In the genomic region with DNA sequence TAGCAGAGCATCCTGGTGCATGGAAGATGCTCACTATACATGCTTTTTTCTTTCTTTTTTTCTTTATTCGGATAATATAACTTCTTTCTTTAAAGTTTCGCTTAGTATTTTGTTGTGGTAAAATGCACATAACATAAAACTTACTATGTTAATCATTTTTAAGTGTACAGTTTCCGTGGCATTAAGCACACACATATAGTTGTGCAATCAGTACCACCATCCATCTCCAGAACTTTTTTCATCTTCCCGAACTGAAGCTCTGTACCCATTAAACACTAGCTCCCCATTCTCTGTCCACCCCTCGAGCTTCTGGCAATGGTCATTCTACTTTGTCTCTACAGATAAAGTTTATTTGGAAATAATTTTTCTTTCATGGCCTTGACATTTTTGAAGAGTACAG, we compare ENCODE assay signal across 18 cellular contexts. TPM values are rescaled to one million over a fixed set of nuclear protein-coding genes. Genes with fewer than 3 reads are reported as not detected.
A peak's percentile ranks its signal among the peaks of the same experiment; 100 is the strongest.
DNase-seq lines count a peak whose midpoint lies in the region; ATAC-seq, FAIRE-seq and TF ChIP-seq lines count a peak whose summit lies in the region.
"Had no signal": no experiment of that assay in that cellular context is flagged by ENCODE, and none has a peak within 500 bp of the region (broad histone marks: within the 10 kb centered on the region; RNA-seq: fewer than 3 reads in every experiment).

No MANE protein-coding gene starts in this region.

- H3K4me3 Mint-ChIP-seq in CD8-positive, alpha-beta memory T cell: peak overlapping the region in 4 of 7 donors; percentile 32 to 100 (median 99)
- no peak overlapping the region for H3K4me3 Mint-ChIP-seq in activated B cell treated with CpG ODN at 0.5 μM for 24 hours
- H3K4me3 Mint-ChIP-seq in memory B cell: no peak overlapping the region

- peaks cover under 1 to 2% of the 10 kb centered on the region in 2 donors for H3K27me3 Mint-ChIP-seq in CD8-positive, alpha-beta memory T cell
- H3K27me3 Mint-ChIP-seq in activated B cell treated with CpG ODN at 0.5 μM for 24 hours: no peaks in the 10 kb centered on the region
- no peaks in the 10 kb centered on the region for H3K27me3 Mint-ChIP-seq in memory B cell

- no peaks in the 10 kb centered on the region for H3K9me3 Mint-ChIP-seq in CD8-positive, alpha-beta memory T cell
- H3K9me3 Mint-ChIP-seq in activated B cell treated with CpG ODN at 0.5 μM for 24 hours (no peaks in the 10 kb centered on the region), memory B cell (no peaks in the 10 kb centered on the region)
- H3K9me3 Mint-ChIP-seq: T-helper 2 cell treated with Interferon-gamma antibody and Interleukin-4, amounts not matched to agents 5 μg/mL and 100 μg/mL, for 36 hours had no signal

- H3K4me1 ChIP-seq in A549: peaks cover 46% of the 10 kb centered on the region
- peaks cover 13% of the 10 kb centered on the region for H3K4me1 ChIP-seq in CD8-positive, alpha-beta memory T cell (ENCODE audit: insufficient read depth, low read length)

- TF ChIP-seq POLR2A in A549 (IDR thresholded peaks at IDR 0.05; ENCODE audit: low read length): no peak

- POLR2A ChIA-PET in A549 (lab: Yijun Ruan, JAX): interaction anchor here (0.5 to 1.4 kb wide), 2 partner anchors 10 to 32 kb away, joined by 3 to 21 read pairs; partner anchors contain the start of gene CIDEC
- POLR2A ChIA-PET in CD8-positive, alpha-beta memory T cell (lab: Charles Lee): interaction anchor here (1.2 kb wide), 1 partner anchor 27 kb away, joined by 4 read pairs; the partner anchor contains the start of gene IL17RC
- POLR2A ChIA-PET in activated B cell treated with CpG ODN at 0.5 μM for 24 hours (lab: Charles Lee): interaction anchor here (1.4 to 3.8 kb wide), 7 partner anchors 27 to 334 kb away, joined by 3 to 92 read pairs (median 11); partner anchors contain the start of genes ARPC4, CRELD1, IL17RC and RPUSD3

- peak overlapping the region; percentile 99 to 100 (median 100) for H3K27ac Mint-ChIP-seq in CD8-positive, alpha-beta memory T cell
- H3K27ac Mint-ChIP-seq in activated B cell treated with CpG ODN at 0.5 μM for 24 hours: peak overlapping the region; percentile 97
- H3K27ac Mint-ChIP-seq in memory B cell: peak overlapping the region; percentile 99

- ATAC-seq in A549: no peak
- no peak for ATAC-seq in activated B cell treated with CpG ODN at 0.5 μM for 24 hours (ENCODE audit: low read depth)
- ATAC-seq in memory B cell (ENCODE audit: low read depth): no peak
- ATAC-seq in GM18870 (IDR thresholded peaks at IDR 0.05; ENCODE audit: unreplicated experiment): no peak
- no peak for ATAC-seq in HG03045 (IDR thresholded peaks at IDR 0.05; ENCODE audit: unreplicated experiment)

- WGBS in A549 (ENCODE audit: missing lambda C conversion rate): 64% methylated on average over 5 of the region's 5 CpGs

- H3K36me3 ChIP-seq in CD8-positive, alpha-beta memory T cell (ENCODE audit: insufficient read depth, low read length): peaks cover 7% of the 10 kb centered on the region

- TF ChIP-seq EP300 in A549 (IDR thresholded peaks at IDR 0.05): no peak

- no peak for FAIRE-seq in A549 (lab: Jason Lieb, UNC)
- FAIRE-seq: D721Med, H1 had no signal

- DNase-seq in A549 (ENCODE audit: low read depth in 1 of 2, low spot score in 1 of 2): no peak
- no peak for DNase-seq in CD8-positive, alpha-beta memory T cell
- no peak for DNase-seq in activated B cell treated with CpG ODN at 0.5 μM for 24 hours
- no peak for DNase-seq in memory B cell (ENCODE audit: low spot score in 2 of 2)
- no peak for DNase-seq in mucosa of gallbladder (ENCODE audit: low spot score)
- DNase-seq: activated CD4-positive, alpha-beta T cell treated with anti-CD3 and anti-CD28 coated beads for 48 hours; NCI-H146; NCI-H226; NK-92 treated with Interleukin-12 subunit alpha and Interleukin-12 subunit beta, amount 100 ng/mL, for 24 hours; SHP77 treated with DMSO at 0.1 percent for 48 hours; stimulated activated CD4-positive, alpha-beta T cell treated with anti-CD3 and anti-CD28 coated beads, Interleukin-1b, Interleukin-23, amount 100 ng/mL, for 48 hours had no signal

- H3K4me3 ChIP-seq in A549: no peak overlapping the region
- no peak overlapping the region for H3K4me3 ChIP-seq in CD8-positive, alpha-beta memory T cell (ENCODE audit: low read length)

- CTCF ChIA-PET in A549 (lab: Yijun Ruan, JAX) (interaction anchor here (1.0 to 3.6 kb wide), 5 partner anchors 12 to 57 kb away, joined by 3 to 20 read pairs (median 4); no protein-coding TSS in a partner anchor), activated B cell treated with CpG ODN at 0.5 μM for 24 hours (lab: Charles Lee) (interaction anchor here (1.7 kb wide), 1 partner anchor 44 kb away, joined by 5 read pairs; the partner anchor contains the start of gene CRELD1)
- CTCF ChIA-PET in CD8-positive, alpha-beta memory T cell (lab: Charles Lee): interaction anchor here (2.8 to 3.9 kb wide), 2 partner anchors 23 to 43 kb away, joined by 10 to 28 read pairs; partner anchors contain the start of gene CRELD1

- no peak for TF ChIP-seq RAD21 in A549 (conservative IDR thresholded peaks at IDR 0.05 in 1 of 2, IDR thresholded peaks at IDR 0.05 in 1 of 2)

- no peaks in the 10 kb centered on the region for H3K9me3 ChIP-seq in A549
- H3K9me3 ChIP-seq in CD8-positive, alpha-beta memory T cell (ENCODE audit: low read length): no peaks in the 10 kb centered on the region

- no peak for TF ChIP-seq CTCF in A549 (IDR thresholded peaks at IDR 0.05)
- no peak for TF ChIP-seq CTCF in activated B cell treated with CpG ODN at 0.5 μM for 24 hours (IDR thresholded peaks at IDR 0.05)

- no peak overlapping the region for H3K4me2 ChIP-seq in A549

- peaks cover 3 to 29% (median 12%) of the 10 kb centered on the region in 3 donors for H3K36me3 Mint-ChIP-seq in CD8-positive, alpha-beta memory T cell
- H3K36me3 Mint-ChIP-seq in activated B cell treated with CpG ODN at 0.5 μM for 24 hours (ENCODE audit: low read depth) (peaks cover 28% of the 10 kb centered on the region), memory B cell (peaks cover 13% of the 10 kb centered on the region)

- H3K4me1 Mint-ChIP-seq in CD8-positive, alpha-beta memory T cell: peaks cover 25 to 38% (median 31%) of the 10 kb centered on the region in 3 donors
- H3K4me1 Mint-ChIP-seq in activated B cell treated with CpG ODN at 0.5 μM for 24 hours: peaks cover 37% of the 10 kb centered on the region
- peaks cover 15% of the 10 kb centered on the region for H3K4me1 Mint-ChIP-seq in memory B cell

- no peaks in the 10 kb centered on the region for H3K27me3 ChIP-seq in CD8-positive, alpha-beta memory T cell (ENCODE audit: insufficient read depth, low read length, poor library complexity, severe bottlenecking)

- peak overlapping the region; percentile 94 to 98; a peak in 4 of 6 replicates for H3K27ac ChIP-seq in A549
- no peak overlapping the region for H3K27ac ChIP-seq in CD8-positive, alpha-beta memory T cell (ENCODE audit: low read depth, low read length)

- intact Hi-C loops in activated B cell treated with CpG ODN at 0.5 μM for 24 hours (cut with micrococcal nuclease): no loop called here

RNA-seq across cellular contexts. Expression of gene JAGN1, which starts 1.0 kb away (rescaled TPM):
- polyA plus RNA-seq in A549 (2011; rRNA removed): 63.2 and 79.3 TPM in 2 replicates
- 54.9 and 75.5 TPM in 2 replicates for polyA plus RNA-seq in A549 (2012; cell fraction: cytosol; rRNA removed)
- polyA plus RNA-seq in A549 (2012; cell fraction: nucleus; rRNA removed): 28.0 and 40.6 TPM in 2 replicates
- polyA plus RNA-seq in A549 (2017; fragmentation: RNase III; extraction: RNeasy Plus Mini Kit Qiagen cat#74134 plus additional on column Dnase treatment): 48.6 to 53.7 TPM (median 49.6 TPM) in 3 replicates
- 51.1 and 62.9 TPM in 2 replicates for polyA minus RNA-seq in A549 (2011; rRNA and poly(A)+ RNA removed)
- 10 to 100 TPM; 55.5 to 59.0 TPM for total RNA-seq in CD8-positive, alpha-beta memory T cell
- 44.4 TPM for polyA plus RNA-seq in CD8-positive, alpha-beta memory T cell
- total RNA-seq in activated B cell treated with CpG ODN at 0.5 μM for 24 hours: 30.9 and 32.1 TPM in 2 replicates
- total RNA-seq in mucosa of gallbladder: 30.7 TPM

RNA-seq across cellular contexts. Expression of gene CIDEC, which starts 9.4 kb away (rescaled TPM):
- polyA plus RNA-seq in A549 (2011; rRNA removed) (6.3 and 10.4 TPM in 2 replicates), A549 (2017; fragmentation: RNase III; extraction: RNeasy Plus Mini Kit Qiagen cat#74134 plus additional on column Dnase treatment) (2.0 to 3.3 TPM (median 2.8 TPM) in 3 replicates)
- polyA plus RNA-seq in A549 (2012; cell fraction: cytosol; rRNA removed): 3.5 and 3.9 TPM in 2 replicates
- 2.5 and 3.5 TPM in 2 replicates for polyA plus RNA-seq in A549 (2012; cell fraction: nucleus; rRNA removed)
- polyA minus RNA-seq in A549 (2011; rRNA and poly(A)+ RNA removed): 10.9 and 11.2 TPM in 2 replicates
- not detected for total RNA-seq in CD8-positive, alpha-beta memory T cell
- polyA plus RNA-seq in CD8-positive, alpha-beta memory T cell: not detected
- total RNA-seq in activated B cell treated with CpG ODN at 0.5 μM for 24 hours (not detected in 2 replicates), mucosa of gallbladder (5.0 TPM)
- total RNA-seq: epithelial cell of proximal tubule, H1, lung microvascular endothelial cell had no signal
- polyA plus RNA-seq: H1 had no signal

RNA-seq across cellular contexts. Expression of gene IL17RE, which starts 13.2 kb away (rescaled TPM):
- polyA plus RNA-seq in A549 (2011; rRNA removed) (0.53 and 0.60 TPM in 2 replicates), A549 (2017; fragmentation: RNase III; extraction: RNeasy Plus Mini Kit Qiagen cat#74134 plus additional on column Dnase treatment) (0.44 to 0.67 TPM (median 0.47 TPM) in 3 replicates)
- polyA plus RNA-seq in A549 (2012; cell fraction: cytosol; rRNA removed): 0.65 and 0.79 TPM in 2 replicates
- 3.4 and 3.7 TPM in 2 replicates for polyA plus RNA-seq in A549 (2012; cell fraction: nucleus; rRNA removed)
- polyA minus RNA-seq in A549 (2011; rRNA and poly(A)+ RNA removed): 0.92 and 1.3 TPM in 2 replicates
- total RNA-seq in CD8-positive, alpha-beta memory T cell: 1 to 10 TPM in 1 of 2 experiments, under 1 TPM in 1; 0.47 to 1.2 TPM
- polyA plus RNA-seq in CD8-positive, alpha-beta memory T cell: 1.2 TPM
- total RNA-seq in activated B cell treated with CpG ODN at 0.5 μM for 24 hours (0.66 and 0.82 TPM in 2 replicates), mucosa of gallbladder (91.5 TPM)

RNA-seq across cellular contexts. Expression of gene IL17RC, which starts 27.5 kb away (rescaled TPM):
- polyA plus RNA-seq in A549 (2011; rRNA removed) (7.7 and 12.2 TPM in 2 replicates), A549 (2017; fragmentation: RNase III; extraction: RNeasy Plus Mini Kit Qiagen cat#74134 plus additional on column Dnase treatment) (9.1 to 9.8 TPM (median 9.4 TPM) in 3 replicates)
- 12.1 and 17.1 TPM in 2 replicates for polyA plus RNA-seq in A549 (2012; cell fraction: cytosol; rRNA removed)
- polyA plus RNA-seq in A549 (2012; cell fraction: nucleus; rRNA removed): 34.0 and 43.5 TPM in 2 replicates
- polyA minus RNA-seq in A549 (2011; rRNA and poly(A)+ RNA removed): 16.6 and 23.1 TPM in 2 replicates
- under 1 TPM; 0.20 to 0.31 TPM for total RNA-seq in CD8-positive, alpha-beta memory T cell
- 11.0 TPM for polyA plus RNA-seq in CD8-positive, alpha-beta memory T cell
- total RNA-seq in activated B cell treated with CpG ODN at 0.5 μM for 24 hours (0.11 and 0.29 TPM in 2 replicates), mucosa of gallbladder (33.3 TPM)

RNA-seq across cellular contexts. Expression of gene CRELD1, which starts 44.2 kb away (rescaled TPM):
- polyA plus RNA-seq in A549 (2011; rRNA removed) (13.1 and 13.9 TPM in 2 replicates), A549 (2017; fragmentation: RNase III; extraction: RNeasy Plus Mini Kit Qiagen cat#74134 plus additional on column Dnase treatment) (9.8 to 13.6 TPM (median 11.1 TPM) in 3 replicates)
- 14.6 and 14.9 TPM in 2 replicates for polyA plus RNA-seq in A549 (2012; cell fraction: cytosol; rRNA removed)
- 25.3 and 26.0 TPM in 2 replicates for polyA plus RNA-seq in A549 (2012; cell fraction: nucleus; rRNA removed)
- 6.2 and 9.1 TPM in 2 replicates for polyA minus RNA-seq in A549 (2011; rRNA and poly(A)+ RNA removed)
- 10 to 100 TPM; 14.0 to 16.0 TPM for total RNA-seq in CD8-positive, alpha-beta memory T cell
- polyA plus RNA-seq in CD8-positive, alpha-beta memory T cell: 24.5 TPM
- total RNA-seq in activated B cell treated with CpG ODN at 0.5 μM for 24 hours (26.9 and 30.5 TPM in 2 replicates), mucosa of gallbladder (116 TPM)

Comparison
In these comparisons a context has a peak if more than half of its experiments do, and no peak if none do; other contexts are left out.
1. H3K4me3 Mint-ChIP-seq: peak in CD8-positive, alpha-beta memory T cell (4 of 7); none in activated B cell treated with CpG ODN at 0.5 μM for 24 hours (single experiment) and memory B cell (single experiment).
2. RNA of gene IL17RE, which starts 13.2 kb away (total RNA-seq): 91.5 TPM in mucosa of gallbladder (single experiment); 0.47 to 1.2 TPM in CD8-positive, alpha-beta memory T cell and 0.66 to 0.82 TPM in activated B cell treated with CpG ODN at 0.5 μM for 24 hours; every median in the first group is over 10 times any median in the second.
3. Peak in every context shown above with its lines, with median percentiles within 50 percentile points of each other: H3K27ac Mint-ChIP-seq.